ENCODE assay signal across 15 cellular contexts in the genomic region with DNA sequence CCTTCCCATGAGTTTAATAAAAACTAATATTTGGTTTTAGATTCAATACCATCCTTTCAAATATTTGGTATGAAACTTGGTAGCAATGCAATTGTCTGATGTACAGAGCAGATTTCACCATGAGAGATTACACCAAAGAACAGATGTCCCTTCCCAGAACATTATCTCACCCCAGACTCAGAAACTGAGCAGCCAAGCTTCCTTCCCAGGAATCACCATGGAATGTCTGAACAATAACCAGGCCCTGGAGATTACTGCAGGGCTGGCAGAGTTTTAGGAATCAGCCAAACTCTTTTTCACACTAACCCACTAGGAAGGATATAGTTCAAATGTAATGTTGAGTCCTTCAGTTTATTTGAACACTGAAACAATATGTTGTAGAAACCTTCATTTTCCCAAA. TPM values are rescaled to one million over a fixed set of nuclear protein-coding genes. Genes with fewer than 3 reads are reported as not detected.
DNase-seq lines count a peak whose midpoint lies in the region; ATAC-seq and TF ChIP-seq lines count a peak whose summit lies in the region.
"Had no signal": no experiment of that assay in that cellular context is flagged by ENCODE, and none has a peak within 500 bp of the region (broad histone marks: within the 10 kb centered on the region; RNA-seq: fewer than 3 reads in every experiment).

No MANE protein-coding gene starts in this region.

- H3K18ac ChIP-seq in mesenchymal stem cell (ENCODE audit: low read depth in 1 of 2, low read length in 2 of 2) = no peak overlapping the region

- no peak overlapping the region for H3K4ac ChIP-seq in mesenchymal stem cell (ENCODE audit: low read depth in 1 of 2, low read length in 2 of 2)

- peaks cover 0 to 95% (median 65%) of the 10 kb centered on the region in 9 donors for H3K36me3 ChIP-seq in heart left ventricle
- H3K36me3 ChIP-seq in mesenchymal stem cell (ENCODE audit: control insufficient read depth in 1 of 2, insufficient read depth in 2 of 2, low read depth in 1 of 2, low read length in 2 of 2) = peaks cover 53 to 90% of the 10 kb centered on the region in 2 experiments
- peaks cover 0 to 51% (median 13%) of the 10 kb centered on the region in 4 donors for H3K36me3 ChIP-seq in transverse colon

- no peak overlapping the region for H3K4me2 ChIP-seq in mesenchymal stem cell (ENCODE audit: low read length, poor library complexity, severe bottlenecking)
- H3K4me2 ChIP-seq: GM23338 had no signal

- H2AFZ ChIP-seq in mesenchymal stem cell (ENCODE audit: low read depth, low read length) = no peak overlapping the region
- H2AFZ ChIP-seq: GM23338 had no signal

- H3K27me3 Mint-ChIP-seq in Calu3 (ENCODE audit: unreplicated experiment) = no peaks in the 10 kb centered on the region

- no peak overlapping the region for H3K4me3 Mint-ChIP-seq in Calu3 (ENCODE audit: low read depth, unreplicated experiment)
- H3K4me3 Mint-ChIP-seq: GM23338 had no signal

- H3K9ac ChIP-seq in mesenchymal stem cell (ENCODE audit: low read length) = peak overlapping the region; percentile 4

- in situ Hi-C loops in transverse colon (cut with MboI; ENCODE audit: low pct_ligation_motif_present in 1 of 4, low pct_unique_long_range_greater_than_20kb in 1 of 4, low sequenced_read_pairs in 3 of 4) = loop anchor here in 1 of 4 donors (25.0 kb wide), 1 partner anchor 123 kb away; no protein-coding TSS in a partner anchor

- intact Hi-C loops in heart left ventricle (cut with DNase I) = loop anchor here in 1 of 10 donors (5.0 kb wide), 1 partner anchor 43 kb away; the partner anchor contains the start of gene GNE
- intact Hi-C loops in Right ventricle myocardium inferior (cut with DNase I) = no loop called here
- intact Hi-C loops in dorsolateral prefrontal cortex (cut with DNase I) = no loop called here
- intact Hi-C loops in transverse colon (cut with DNase I; ENCODE audit: low total_unique reads) = no loop called here
- intact Hi-C loops in Calu3 (cut with micrococcal nuclease; ENCODE audit: unreplicated experiment) = no loop called here

- no peak overlapping the region for H4K8ac ChIP-seq in mesenchymal stem cell (ENCODE audit: low read length)

- H3K14ac ChIP-seq in mesenchymal stem cell (ENCODE audit: low read length in 2 of 2) = no peak overlapping the region

- DNase-seq in heart left ventricle = no peak
- no peak for DNase-seq in Right ventricle myocardium inferior (ENCODE audit: missing footprints)
- DNase-seq in dorsolateral prefrontal cortex = no peak
- DNase-seq in mesenchymal stem cell = peak; percentile 61
- no peak for DNase-seq in transverse colon
- no peak for DNase-seq in NCI-H748 (lab: John Stamatoyannopoulos, UW; ENCODE audit: unreplicated experiment)
- DNase-seq in occipital lobe (lab: John Stamatoyannopoulos, UW) = no peak
- no peak for DNase-seq in Calu3
- DNase-seq: activated CD4-positive, alpha-beta T cell treated with anti-CD3 and anti-CD28 coated beads for 1 hour; central memory CD4-positive, alpha-beta T cell; EL; MM.1S had no signal

- no peak overlapping the region for H3K23ac ChIP-seq in mesenchymal stem cell (ENCODE audit: low read length in 2 of 2)

- no peak overlapping the region for H2BK120ac ChIP-seq in mesenchymal stem cell (ENCODE audit: low read depth, low read length)

- no peaks in the 10 kb centered on the region for H3K9me3 ChIP-seq in heart left ventricle
- no peaks in the 10 kb centered on the region for H3K9me3 ChIP-seq in mesenchymal stem cell (ENCODE audit: control insufficient read depth, low read length)
- no peaks in the 10 kb centered on the region for H3K9me3 ChIP-seq in transverse colon
- H3K9me3 ChIP-seq: neutrophil had no signal

- CTCF ChIA-PET in Calu3 (lab: Charles Lee) = no interaction called here

- H3K27ac ChIP-seq in heart left ventricle = peak overlapping the region in 11 of 12 donors; percentile 0 to 64 (median 41)
- H3K27ac ChIP-seq in dorsolateral prefrontal cortex = peak overlapping the region in 33 of 59 donors; percentile 1 to 63 (median 31)
- H3K27ac ChIP-seq in mesenchymal stem cell (ENCODE audit: low read length, poor library complexity, severe bottlenecking) = peak overlapping the region; percentile 33
- H3K27ac ChIP-seq in transverse colon = peak overlapping the region in 3 of 4 donors; percentile 2 to 16 (median 7)
- H3K27ac ChIP-seq: neutrophil had no signal

- no peak overlapping the region for H3K4me3 ChIP-seq in heart left ventricle
- no peak overlapping the region for H3K4me3 ChIP-seq in dorsolateral prefrontal cortex
- H3K4me3 ChIP-seq in mesenchymal stem cell (ENCODE audit: insufficient read depth in 1 of 2, low read depth in 1 of 2, low read length in 2 of 2) = no peak overlapping the region
- no peak overlapping the region for H3K4me3 ChIP-seq in transverse colon
- H3K4me3 ChIP-seq: GM23338 had no signal

- no peak overlapping the region for H2AK5ac ChIP-seq in mesenchymal stem cell (ENCODE audit: low read length, severe bottlenecking)

- TF ChIP-seq POLR2A in heart left ventricle (IDR thresholded peaks at IDR 0.05) (no peak), transverse colon (IDR thresholded peaks at IDR 0.05) (no peak)

- no peak overlapping the region for H2BK5ac ChIP-seq in mesenchymal stem cell (ENCODE audit: low read depth, low read length, poor library complexity, severe bottlenecking)

- no peaks in the 10 kb centered on the region for H3K9me3 Mint-ChIP-seq in Calu3 (ENCODE audit: low read depth, unreplicated experiment)
- H3K9me3 Mint-ChIP-seq: GM23338 had no signal

- peaks cover 40% of the 10 kb centered on the region for H3K36me3 Mint-ChIP-seq in Calu3 (ENCODE audit: insufficient read depth, unreplicated experiment)

- H2BK12ac ChIP-seq in mesenchymal stem cell (ENCODE audit: low read length in 2 of 2) = no peak overlapping the region

- TF ChIP-seq EP300 in transverse colon (IDR thresholded peaks at IDR 0.05; ENCODE audit: low read depth) = no peak

- no peak overlapping the region for H2BK15ac ChIP-seq in mesenchymal stem cell (ENCODE audit: low read depth, poor library complexity, severe bottlenecking)

- no peak overlapping the region for H4K91ac ChIP-seq in mesenchymal stem cell (ENCODE audit: low read length)

- no peak for TF ChIP-seq CTCF in heart left ventricle (IDR thresholded peaks at IDR 0.05)
- TF ChIP-seq CTCF in dorsolateral prefrontal cortex (IDR thresholded peaks at IDR 0.05 in 54 of 56, conservative IDR thresholded peaks at IDR 0.05 in 2 of 56; ENCODE audit: low read depth in 1 of 56, partially characterized antibody in 56 of 56) = no peak
- no peak for TF ChIP-seq CTCF in transverse colon (IDR thresholded peaks at IDR 0.05)
- no peak for TF ChIP-seq CTCF in Calu3 (IDR thresholded peaks at IDR 0.05; ENCODE audit: unreplicated experiment)

- ATAC-seq in heart left ventricle = peak; percentile 24 to 54 (median 34)
- no peak for ATAC-seq in Right ventricle myocardium inferior
- ATAC-seq: GM23338 had no signal

- H3K4me1 Mint-ChIP-seq in Calu3 (ENCODE audit: low read depth, unreplicated experiment) = no peaks in the 10 kb centered on the region
- H3K4me1 Mint-ChIP-seq: GM23338 had no signal

- peaks cover 19% of the 10 kb centered on the region for H3K79me1 ChIP-seq in mesenchymal stem cell (replicated peaks; ENCODE audit: low read length, poor library complexity, severe bottlenecking)

- H3K27me3 ChIP-seq in heart left ventricle (no peaks in the 10 kb centered on the region), dorsolateral prefrontal cortex (no peaks in the 10 kb centered on the region), mesenchymal stem cell (ENCODE audit: control insufficient read depth in 1 of 2, insufficient read depth in 1 of 2, low read length in 2 of 2) (no peaks in the 10 kb centered on the region), transverse colon (no peaks in the 10 kb centered on the region)
- H3K27me3 ChIP-seq: neutrophil had no signal

- BruUV-seq in Calu3 (replicated peaks; lab: Mats Ljungman, UMichigan) = no TSS peak

- H3K4me1 ChIP-seq in heart left ventricle (peaks cover 2 to 71% (median 59%) of the 10 kb centered on the region in 12 donors), mesenchymal stem cell (ENCODE audit: control insufficient read depth, insufficient read depth, low read depth, low read length) (peaks cover 12% of the 10 kb centered on the region), transverse colon (peaks cover 0 to 9% (median 0%) of the 10 kb centered on the region in 4 donors)

- no peak overlapping the region for H3K27ac Mint-ChIP-seq in Calu3 (ENCODE audit: unreplicated experiment)
- H3K27ac Mint-ChIP-seq: GM23338 had no signal

RNA-seq across cellular contexts. Expression of gene CLTA, which starts 23.9 kb away (rescaled TPM):
- total RNA-seq in heart left ventricle = 100 to 1,000 TPM in 1 of 9 donors, 10 to 100 TPM in 8; 43.8 to 123 (median 61.8) TPM
- 100 to 1,000 TPM in 1 of 2 donors, 10 to 100 TPM in 1; 40.8 to 139 TPM for polyA plus RNA-seq in heart left ventricle
- total RNA-seq in Right ventricle myocardium inferior = 69.4 TPM
- 100 to 1,000 TPM in 119 of 120 experiments, 10 to 100 TPM in 1; 76.4 to 215 (median 173) TPM for total RNA-seq in dorsolateral prefrontal cortex
- polyA plus RNA-seq in mesenchymal stem cell (2013, experiment 1 of 2) = 420 TPM
- polyA plus RNA-seq in mesenchymal stem cell (2013, experiment 2 of 2) = 415 TPM
- total RNA-seq in transverse colon = 100 to 1,000 TPM; 163 to 308 (median 217) TPM
- 116 TPM for total RNA-seq in occipital lobe
- total RNA-seq in Calu3 (2022) = 85.5 and 87.3 TPM in 2 replicates

RNA-seq across cellular contexts. Expression of gene GNE, which starts 43.7 kb away (rescaled TPM):
- 10 to 100 TPM; 10.4 to 22.0 (median 11.8) TPM for total RNA-seq in heart left ventricle
- 10 to 100 TPM in 1 of 2 donors, 1 to 10 TPM in 1; 3.7 to 14.0 TPM for polyA plus RNA-seq in heart left ventricle
- total RNA-seq in Right ventricle myocardium inferior = 10.9 TPM
- total RNA-seq in dorsolateral prefrontal cortex = 10 to 100 TPM; 14.4 to 29.7 (median 22.9) TPM
- polyA plus RNA-seq in mesenchymal stem cell (2013, experiment 1 of 2) = 8.1 TPM
- 8.0 TPM for polyA plus RNA-seq in mesenchymal stem cell (2013, experiment 2 of 2)
- total RNA-seq in transverse colon = 100 to 1,000 TPM in 1 of 4 donors, 10 to 100 TPM in 3; 32.2 to 122 (median 82.1) TPM
- 37.9 TPM for total RNA-seq in occipital lobe
- 23.3 and 23.6 TPM in 2 replicates for total RNA-seq in Calu3 (2022)

RNA-seq across cellular contexts. Expression of gene CCIN, which starts 45.4 kb away (rescaled TPM):
- total RNA-seq in heart left ventricle (under 1 TPM in 4 of 9 donors, not detected in 5; 0.09 to 0.20 (median 0.15) TPM), Right ventricle myocardium inferior (not detected), dorsolateral prefrontal cortex (1 to 10 TPM in 12 of 120 experiments, under 1 TPM in 83, not detected in 25; 0.19 to 3.6 (median 0.52) TPM), transverse colon (not detected), occipital lobe (not detected), Calu3 (2022) (not detected in 2 replicates)
- under 1 TPM in 1 of 2 donors, not detected in 1; 0.25 TPM for polyA plus RNA-seq in heart left ventricle
- polyA plus RNA-seq in mesenchymal stem cell (2013, experiment 1 of 2) = 0.01 TPM
- polyA plus RNA-seq in mesenchymal stem cell (2013, experiment 2 of 2) = 0.04 TPM
- total RNA-seq: kidney epithelial cell had no signal
- polyA plus RNA-seq: GM23338 had no signal
